19 cellular contexts compared by ENCODE assay signal in the genomic region with DNA sequence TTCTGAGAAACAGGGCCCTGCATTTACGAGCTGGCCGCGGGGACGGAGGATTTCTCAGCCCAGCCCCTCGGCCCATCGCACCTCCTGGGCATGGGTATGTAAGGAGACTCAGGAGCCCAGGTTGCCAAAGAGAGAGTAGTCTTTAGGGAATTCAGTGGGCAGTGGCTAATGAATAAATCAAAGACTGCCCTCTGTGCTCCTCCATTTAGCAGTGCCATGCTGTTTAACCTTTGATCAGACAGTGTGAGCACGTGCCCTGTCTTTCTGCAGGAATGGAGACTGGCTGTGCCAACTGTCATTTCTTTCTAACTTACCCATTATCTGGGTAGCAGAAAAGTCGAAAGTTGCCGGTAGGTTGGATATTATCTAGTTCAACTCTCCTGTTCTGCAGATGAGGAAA.
A peak's percentile ranks its signal among the peaks of the same experiment; 100 is the strongest.
DNase-seq lines count a peak whose midpoint lies in the region; ATAC-seq, FAIRE-seq and TF ChIP-seq lines count a peak whose summit lies in the region.
"Had no signal": no experiment of that assay in that cellular context is flagged by ENCODE, and none has a peak within 500 bp of the region (broad histone marks: within the 10 kb centered on the region; RNA-seq: fewer than 3 reads in every experiment).

No MANE protein-coding gene starts in this region.

- H3K27me3 ChIP-seq in adipocyte (replicated peaks; ENCODE audit: control insufficient read depth, insufficient read depth, low read length): no peaks in the 10 kb centered on the region
- H3K27me3 ChIP-seq in tibial nerve: no peaks in the 10 kb centered on the region
- no peaks in the 10 kb centered on the region for H3K27me3 ChIP-seq in GM23338 (ENCODE audit: insufficient read depth)
- H3K27me3 ChIP-seq: BE2C had no signal

- H3K9me2 ChIP-seq in GM23338 (ENCODE audit: insufficient read depth): no peaks in the 10 kb centered on the region; the same call in 1 of the 2 replicates

- H3K79me2 ChIP-seq in GM23338 (replicated peaks; ENCODE audit: insufficient read depth): no peaks in the 10 kb centered on the region

- H3K4me1 ChIP-seq in adipocyte (ENCODE audit: control insufficient read depth, insufficient read depth, low read length) (peaks cover 36% of the 10 kb centered on the region), tibial nerve (peaks cover 0 to 56% (median 24%) of the 10 kb centered on the region in 4 donors), GM23338 (ENCODE audit: insufficient read depth) (no peaks in the 10 kb centered on the region)
- H3K4me1 ChIP-seq: HAP-1 had no signal

- no peak overlapping the region for H2AFZ ChIP-seq in GM23338

- WGBS in tibial nerve, 2 donors: 60 to 63% methylated on average over 9 of the region's 9 CpGs

- H3K27me3 Mint-ChIP-seq in nephron (ENCODE audit: low read depth) (peaks cover 9% of the 10 kb centered on the region), GM23338 (ENCODE audit: insufficient read depth, low read depth, poor library complexity) (peaks cover 9% of the 10 kb centered on the region)

- H3K27ac ChIP-seq in tibial nerve (peak overlapping the region in 3 of 4 donors; percentile 29 to 87 (median 80)), GM23338 (ENCODE audit: low read depth) (no peak overlapping the region)
- H3K27ac ChIP-seq: KMS-11 had no signal

- H4K20me1 ChIP-seq in GM23338 (replicated peaks; ENCODE audit: insufficient read depth): no peaks in the 10 kb centered on the region

- TF ChIP-seq POLR2A in tibial nerve (IDR thresholded peaks at IDR 0.05): no peak
- no peak for TF ChIP-seq POLR2A in GM12891 (IDR thresholded peaks at IDR 0.05; ENCODE audit: low read depth, low read length)

- peaks cover 32% of the 10 kb centered on the region for H3K4me1 Mint-ChIP-seq in nephron
- H3K4me1 Mint-ChIP-seq in GM23338: no peaks in the 10 kb centered on the region

- H3K36me3 Mint-ChIP-seq in nephron (ENCODE audit: low read depth): no peaks in the 10 kb centered on the region
- H3K36me3 Mint-ChIP-seq in GM23338 (ENCODE audit: low read depth): no peaks in the 10 kb centered on the region

- H3K36me3 ChIP-seq in adipocyte (ENCODE audit: control insufficient read depth, insufficient read depth, low read length, severe bottlenecking) (no peaks in the 10 kb centered on the region), tibial nerve (no peaks in the 10 kb centered on the region), GM23338 (ENCODE audit: insufficient read depth) (no peaks in the 10 kb centered on the region)
- H3K36me3 ChIP-seq: BE2C, HAP-1 had no signal

- H3K4me3 Mint-ChIP-seq in nephron: no peak overlapping the region
- H3K4me3 Mint-ChIP-seq in GM23338: no peak overlapping the region

- no peak for TF ChIP-seq EP300 in tibial nerve (IDR thresholded peaks at IDR 0.05)

- TF ChIP-seq CTCF in nephron (IDR thresholded peaks at IDR 0.05; ENCODE audit: unreplicated experiment in 3 of 3): no peak
- TF ChIP-seq CTCF in tibial nerve (IDR thresholded peaks at IDR 0.05): no peak
- TF ChIP-seq CTCF in GM23338 (conservative IDR thresholded peaks at IDR 0.05; ENCODE audit: low read depth in 2 of 2): no peak

- H3K4me3 ChIP-seq in adipocyte (ENCODE audit: low read length): no peak overlapping the region
- no peak overlapping the region for H3K4me3 ChIP-seq in tibial nerve
- H3K4me3 ChIP-seq in GM23338: no peak overlapping the region
- H3K4me3 ChIP-seq: HAP-1 had no signal

- no peak for DNase-seq in adipocyte (ENCODE audit: low read depth)
- DNase-seq in left kidney (ENCODE audit: low read depth, low spot score): peak; percentile 18
- DNase-seq in tibial nerve (ENCODE audit: low spot score in 2 of 2): no peak
- no peak for DNase-seq in GF-D8 (lab: John Stamatoyannopoulos, UW)
- no peak for DNase-seq in GM12891 (ENCODE audit: insufficient read length, low spot score)
- no peak for DNase-seq in GM23338 (ENCODE audit: low spot score)
- DNase-seq in activated gamma-delta T cell treated with Interleukin-2 at 50 U/mL for 16 hours: no peak
- DNase-seq: BE2C, DMS79, IMR-90, NCI-H1105, NCI-H146, NCI-H2029, NCI-H226, NCI-H524 treated with DMSO at 0.1 percent for 48 hours had no signal

- H3K4me2 ChIP-seq in GM23338: no peak overlapping the region
- H3K4me2 ChIP-seq: KMS-11 had no signal

- no peaks in the 10 kb centered on the region for H3F3A ChIP-seq in GM23338 (replicated peaks; ENCODE audit: low read depth)

- H3K9me3 ChIP-seq in adipocyte (ENCODE audit: control insufficient read depth, low read length): no peaks in the 10 kb centered on the region
- H3K9me3 ChIP-seq in tibial nerve: no peaks in the 10 kb centered on the region
- H3K9me3 ChIP-seq: BE2C, HAP-1 had no signal

- peak overlapping the region; percentile 76 for H3K9ac ChIP-seq in adipocyte (ENCODE audit: low read length)
- H3K9ac ChIP-seq: KMS-11 had no signal

- no peak for FAIRE-seq in GM12891 (lab: Jason Lieb, UNC)

- no peaks in the 10 kb centered on the region for H3K9me3 Mint-ChIP-seq in nephron
- H3K9me3 Mint-ChIP-seq in GM23338: no peaks in the 10 kb centered on the region

- ATAC-seq in GM23338: no peak
- ATAC-seq: Panc1 had no signal

- peak overlapping the region in 2 of 3 experiments; percentile 31 to 53 for H3K27ac Mint-ChIP-seq in nephron
- H3K27ac Mint-ChIP-seq in GM23338: no peak overlapping the region

TF ChIP-seq in GM12891, 5 proteins besides CTCF, POLR2A, EP300 and RAD21:
- no peak for TF ChIP-seq POLR2AphosphoS5 (IDR thresholded peaks at IDR 0.05; ENCODE audit: low read depth, low read length)

TF ChIP-seq in GM23338, 12 proteins besides CTCF, POLR2A, EP300 and RAD21 (continues in another document):
- TF ChIP-seq, protein P1, sequence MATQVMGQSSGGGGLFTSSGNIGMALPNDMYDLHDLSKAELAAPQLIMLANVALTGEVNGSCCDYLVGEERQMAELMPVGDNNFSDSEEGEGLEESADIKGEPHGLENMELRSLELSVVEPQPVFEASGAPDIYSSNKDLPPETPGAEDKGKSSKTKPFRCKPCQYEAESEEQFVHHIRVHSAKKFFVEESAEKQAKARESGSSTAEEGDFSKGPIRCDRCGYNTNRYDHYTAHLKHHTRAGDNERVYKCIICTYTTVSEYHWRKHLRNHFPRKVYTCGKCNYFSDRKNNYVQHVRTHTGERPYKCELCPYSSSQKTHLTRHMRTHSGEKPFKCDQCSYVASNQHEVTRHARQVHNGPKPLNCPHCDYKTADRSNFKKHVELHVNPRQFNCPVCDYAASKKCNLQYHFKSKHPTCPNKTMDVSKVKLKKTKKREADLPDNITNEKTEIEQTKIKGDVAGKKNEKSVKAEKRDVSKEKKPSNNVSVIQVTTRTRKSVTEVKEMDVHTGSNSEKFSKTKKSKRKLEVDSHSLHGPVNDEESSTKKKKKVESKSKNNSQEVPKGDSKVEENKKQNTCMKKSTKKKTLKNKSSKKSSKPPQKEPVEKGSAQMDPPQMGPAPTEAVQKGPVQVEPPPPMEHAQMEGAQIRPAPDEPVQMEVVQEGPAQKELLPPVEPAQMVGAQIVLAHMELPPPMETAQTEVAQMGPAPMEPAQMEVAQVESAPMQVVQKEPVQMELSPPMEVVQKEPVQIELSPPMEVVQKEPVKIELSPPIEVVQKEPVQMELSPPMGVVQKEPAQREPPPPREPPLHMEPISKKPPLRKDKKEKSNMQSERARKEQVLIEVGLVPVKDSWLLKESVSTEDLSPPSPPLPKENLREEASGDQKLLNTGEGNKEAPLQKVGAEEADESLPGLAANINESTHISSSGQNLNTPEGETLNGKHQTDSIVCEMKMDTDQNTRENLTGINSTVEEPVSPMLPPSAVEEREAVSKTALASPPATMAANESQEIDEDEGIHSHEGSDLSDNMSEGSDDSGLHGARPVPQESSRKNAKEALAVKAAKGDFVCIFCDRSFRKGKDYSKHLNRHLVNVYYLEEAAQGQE (IDR thresholded peaks at IDR 0.05; ENCODE audit: unreplicated experiment): no peak
- TF ChIP-seq STAT1 (IDR thresholded peaks at IDR 0.05; ENCODE audit: unreplicated experiment) (no peak), CREB1 (CRISPR knock-in tag; IDR thresholded peaks at IDR 0.05; ENCODE audit: low read depth) (no peak), EZH2 (IDR thresholded peaks at IDR 0.05; ENCODE audit: low read depth, unreplicated experiment) (no peak), EZH2phosphoT487 (IDR thresholded peaks at IDR 0.05; ENCODE audit: unreplicated experiment) (no peak), ZNF331 (CRISPR knock-in tag; IDR thresholded peaks at IDR 0.05; ENCODE audit: low read depth) (no peak), ZNF114 (CRISPR knock-in tag; IDR thresholded peaks at IDR 0.05) (no peak), JUNB (IDR thresholded peaks at IDR 0.05; ENCODE audit: unreplicated experiment) (no peak)
- TF ChIP-seq, protein P2, sequence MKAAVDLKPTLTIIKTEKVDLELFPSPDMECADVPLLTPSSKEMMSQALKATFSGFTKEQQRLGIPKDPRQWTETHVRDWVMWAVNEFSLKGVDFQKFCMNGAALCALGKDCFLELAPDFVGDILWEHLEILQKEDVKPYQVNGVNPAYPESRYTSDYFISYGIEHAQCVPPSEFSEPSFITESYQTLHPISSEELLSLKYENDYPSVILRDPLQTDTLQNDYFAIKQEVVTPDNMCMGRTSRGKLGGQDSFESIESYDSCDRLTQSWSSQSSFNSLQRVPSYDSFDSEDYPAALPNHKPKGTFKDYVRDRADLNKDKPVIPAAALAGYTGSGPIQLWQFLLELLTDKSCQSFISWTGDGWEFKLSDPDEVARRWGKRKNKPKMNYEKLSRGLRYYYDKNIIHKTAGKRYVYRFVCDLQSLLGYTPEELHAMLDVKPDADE (IDR thresholded peaks at IDR 0.05): no peak
